1 cellular context compared by ENCODE assay signal in the genomic region with DNA sequence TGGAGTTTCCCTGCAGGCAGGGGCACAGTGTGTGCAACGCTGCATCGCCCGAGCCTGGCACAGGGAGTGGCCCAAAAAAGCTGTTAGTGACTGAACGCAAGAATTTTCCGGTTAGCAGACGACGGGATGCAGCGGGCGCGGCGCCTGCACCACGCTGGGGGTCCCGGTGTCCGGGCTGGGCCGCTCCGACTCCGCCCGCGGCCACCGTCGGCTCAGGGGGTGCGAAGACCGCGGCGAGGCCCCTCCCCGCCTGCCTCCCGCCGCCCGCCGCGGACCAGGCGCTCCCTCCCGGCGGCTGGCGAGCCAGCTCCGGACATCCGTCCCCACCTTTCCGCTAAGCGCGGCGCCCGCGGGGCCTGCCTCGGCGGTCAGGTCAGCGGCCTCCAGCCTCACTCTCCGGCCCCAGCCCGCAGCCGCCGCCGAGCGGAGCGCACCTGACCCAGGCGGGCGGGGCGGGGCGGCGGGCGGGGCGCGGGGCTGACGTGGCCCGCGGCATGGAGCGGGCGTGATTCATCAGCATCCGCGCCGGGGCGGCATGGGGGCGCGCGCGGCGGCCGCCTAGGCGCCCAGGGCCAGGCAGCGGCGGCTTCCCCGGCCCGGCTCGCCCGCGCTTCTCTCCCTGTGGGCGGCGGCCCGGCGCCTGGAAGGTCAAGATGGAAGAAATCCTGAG.
TF ChIP-seq lines count a peak whose summit lies in the region.

A gene with protein sequence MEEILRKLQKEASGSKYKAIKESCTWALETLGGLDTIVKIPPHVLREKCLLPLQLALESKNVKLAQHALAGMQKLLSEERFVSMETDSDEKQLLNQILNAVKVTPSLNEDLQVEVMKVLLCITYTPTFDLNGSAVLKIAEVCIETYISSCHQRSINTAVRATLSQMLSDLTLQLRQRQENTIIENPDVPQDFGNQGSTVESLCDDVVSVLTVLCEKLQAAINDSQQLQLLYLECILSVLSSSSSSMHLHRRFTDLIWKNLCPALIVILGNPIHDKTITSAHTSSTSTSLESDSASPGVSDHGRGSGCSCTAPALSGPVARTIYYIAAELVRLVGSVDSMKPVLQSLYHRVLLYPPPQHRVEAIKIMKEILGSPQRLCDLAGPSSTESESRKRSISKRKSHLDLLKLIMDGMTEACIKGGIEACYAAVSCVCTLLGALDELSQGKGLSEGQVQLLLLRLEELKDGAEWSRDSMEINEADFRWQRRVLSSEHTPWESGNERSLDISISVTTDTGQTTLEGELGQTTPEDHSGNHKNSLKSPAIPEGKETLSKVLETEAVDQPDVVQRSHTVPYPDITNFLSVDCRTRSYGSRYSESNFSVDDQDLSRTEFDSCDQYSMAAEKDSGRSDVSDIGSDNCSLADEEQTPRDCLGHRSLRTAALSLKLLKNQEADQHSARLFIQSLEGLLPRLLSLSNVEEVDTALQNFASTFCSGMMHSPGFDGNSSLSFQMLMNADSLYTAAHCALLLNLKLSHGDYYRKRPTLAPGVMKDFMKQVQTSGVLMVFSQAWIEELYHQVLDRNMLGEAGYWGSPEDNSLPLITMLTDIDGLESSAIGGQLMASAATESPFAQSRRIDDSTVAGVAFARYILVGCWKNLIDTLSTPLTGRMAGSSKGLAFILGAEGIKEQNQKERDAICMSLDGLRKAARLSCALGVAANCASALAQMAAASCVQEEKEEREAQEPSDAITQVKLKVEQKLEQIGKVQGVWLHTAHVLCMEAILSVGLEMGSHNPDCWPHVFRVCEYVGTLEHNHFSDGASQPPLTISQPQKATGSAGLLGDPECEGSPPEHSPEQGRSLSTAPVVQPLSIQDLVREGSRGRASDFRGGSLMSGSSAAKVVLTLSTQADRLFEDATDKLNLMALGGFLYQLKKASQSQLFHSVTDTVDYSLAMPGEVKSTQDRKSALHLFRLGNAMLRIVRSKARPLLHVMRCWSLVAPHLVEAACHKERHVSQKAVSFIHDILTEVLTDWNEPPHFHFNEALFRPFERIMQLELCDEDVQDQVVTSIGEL (N-terminal part only) (plus strand): TSS at position 506 of the 670 bp plus-strand sequence. CDS start 148 bp downstream, at position 654.

TF ChIP-seq in HepG2, 621 proteins besides CTCF, POLR2A, EP300 and RAD21 (continued from another document and continues in another):
- TF ChIP-seq, protein P1, sequence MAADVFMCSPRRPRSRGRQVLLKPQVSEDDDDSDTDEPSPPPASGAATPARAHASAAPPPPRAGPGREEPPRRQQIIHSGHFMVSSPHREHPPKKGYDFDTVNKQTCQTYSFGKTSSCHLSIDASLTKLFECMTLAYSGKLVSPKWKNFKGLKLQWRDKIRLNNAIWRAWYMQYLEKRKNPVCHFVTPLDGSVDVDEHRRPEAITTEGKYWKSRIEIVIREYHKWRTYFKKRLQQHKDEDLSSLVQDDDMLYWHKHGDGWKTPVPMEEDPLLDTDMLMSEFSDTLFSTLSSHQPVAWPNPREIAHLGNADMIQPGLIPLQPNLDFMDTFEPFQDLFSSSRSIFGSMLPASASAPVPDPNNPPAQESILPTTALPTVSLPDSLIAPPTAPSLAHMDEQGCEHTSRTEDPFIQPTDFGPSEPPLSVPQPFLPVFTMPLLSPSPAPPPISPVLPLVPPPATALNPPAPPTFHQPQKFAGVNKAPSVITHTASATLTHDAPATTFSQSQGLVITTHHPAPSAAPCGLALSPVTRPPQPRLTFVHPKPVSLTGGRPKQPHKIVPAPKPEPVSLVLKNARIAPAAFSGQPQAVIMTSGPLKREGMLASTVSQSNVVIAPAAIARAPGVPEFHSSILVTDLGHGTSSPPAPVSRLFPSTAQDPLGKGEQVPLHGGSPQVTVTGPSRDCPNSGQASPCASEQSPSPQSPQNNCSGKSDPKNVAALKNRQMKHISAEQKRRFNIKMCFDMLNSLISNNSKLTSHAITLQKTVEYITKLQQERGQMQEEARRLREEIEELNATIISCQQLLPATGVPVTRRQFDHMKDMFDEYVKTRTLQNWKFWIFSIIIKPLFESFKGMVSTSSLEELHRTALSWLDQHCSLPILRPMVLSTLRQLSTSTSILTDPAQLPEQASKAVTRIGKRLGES (CRISPR knock-in tag; IDR thresholded peaks at IDR 0.05; ENCODE audit: borderline replicate concordance) = no peak
- TF ChIP-seq, protein P2, sequence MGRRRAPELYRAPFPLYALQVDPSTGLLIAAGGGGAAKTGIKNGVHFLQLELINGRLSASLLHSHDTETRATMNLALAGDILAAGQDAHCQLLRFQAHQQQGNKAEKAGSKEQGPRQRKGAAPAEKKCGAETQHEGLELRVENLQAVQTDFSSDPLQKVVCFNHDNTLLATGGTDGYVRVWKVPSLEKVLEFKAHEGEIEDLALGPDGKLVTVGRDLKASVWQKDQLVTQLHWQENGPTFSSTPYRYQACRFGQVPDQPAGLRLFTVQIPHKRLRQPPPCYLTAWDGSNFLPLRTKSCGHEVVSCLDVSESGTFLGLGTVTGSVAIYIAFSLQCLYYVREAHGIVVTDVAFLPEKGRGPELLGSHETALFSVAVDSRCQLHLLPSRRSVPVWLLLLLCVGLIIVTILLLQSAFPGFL (CRISPR knock-in tag; IDR thresholded peaks at IDR 0.05) = no peak
- peak; percentile 26 for TF ChIP-seq PHF8 (CRISPR knock-in tag; IDR thresholded peaks at IDR 0.05)
- no peak for TF ChIP-seq ARID2 (CRISPR knock-in tag; IDR thresholded peaks at IDR 0.05; ENCODE audit: borderline replicate concordance)
- TF ChIP-seq, protein P3, sequence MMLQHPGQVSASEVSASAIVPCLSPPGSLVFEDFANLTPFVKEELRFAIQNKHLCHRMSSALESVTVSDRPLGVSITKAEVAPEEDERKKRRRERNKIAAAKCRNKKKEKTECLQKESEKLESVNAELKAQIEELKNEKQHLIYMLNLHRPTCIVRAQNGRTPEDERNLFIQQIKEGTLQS (CRISPR knock-in tag; IDR thresholded peaks at IDR 0.05) = no peak
- no peak for TF ChIP-seq MBD4 (IDR thresholded peaks at IDR 0.05; ENCODE audit: borderline replicate concordance, low read length)
- TF ChIP-seq EZH2 (conservative IDR thresholded peaks at IDR 0.05; ENCODE audit: low read depth, low read length) = no peak
- TF ChIP-seq ATM (IDR thresholded peaks at IDR 0.05; ENCODE audit: borderline replicate concordance) = no peak
- no peak for TF ChIP-seq ZSCAN25 (CRISPR knock-in tag; IDR thresholded peaks at IDR 0.05)
- no peak for TF ChIP-seq NFE2 (CRISPR knock-in tag; IDR thresholded peaks at IDR 0.05)
- TF ChIP-seq, protein P4, sequence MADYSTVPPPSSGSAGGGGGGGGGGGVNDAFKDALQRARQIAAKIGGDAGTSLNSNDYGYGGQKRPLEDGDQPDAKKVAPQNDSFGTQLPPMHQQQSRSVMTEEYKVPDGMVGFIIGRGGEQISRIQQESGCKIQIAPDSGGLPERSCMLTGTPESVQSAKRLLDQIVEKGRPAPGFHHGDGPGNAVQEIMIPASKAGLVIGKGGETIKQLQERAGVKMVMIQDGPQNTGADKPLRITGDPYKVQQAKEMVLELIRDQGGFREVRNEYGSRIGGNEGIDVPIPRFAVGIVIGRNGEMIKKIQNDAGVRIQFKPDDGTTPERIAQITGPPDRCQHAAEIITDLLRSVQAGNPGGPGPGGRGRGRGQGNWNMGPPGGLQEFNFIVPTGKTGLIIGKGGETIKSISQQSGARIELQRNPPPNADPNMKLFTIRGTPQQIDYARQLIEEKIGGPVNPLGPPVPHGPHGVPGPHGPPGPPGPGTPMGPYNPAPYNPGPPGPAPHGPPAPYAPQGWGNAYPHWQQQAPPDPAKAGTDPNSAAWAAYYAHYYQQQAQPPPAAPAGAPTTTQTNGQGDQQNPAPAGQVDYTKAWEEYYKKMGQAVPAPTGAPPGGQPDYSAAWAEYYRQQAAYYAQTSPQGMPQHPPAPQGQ (CRISPR knock-in tag; IDR thresholded peaks at IDR 0.05; ENCODE audit: borderline replicate concordance) = no peak
- no peak for TF ChIP-seq GPBP1L1 (CRISPR knock-in tag; IDR thresholded peaks at IDR 0.05)
- no peak for TF ChIP-seq PHF5A (CRISPR knock-in tag; IDR thresholded peaks at IDR 0.05; ENCODE audit: low read depth, unreplicated experiment)
- peak; percentile 43; the same call in 1 of the 2 replicates for TF ChIP-seq ZNF142 (CRISPR knock-in tag; IDR thresholded peaks at IDR 0.05)
- peak; percentile 74; the same call in 1 of the 2 replicates for TF ChIP-seq ZNF33B (CRISPR knock-in tag; IDR thresholded peaks at IDR 0.05)
- TF ChIP-seq ZNF839 (CRISPR knock-in tag; IDR thresholded peaks at IDR 0.05; ENCODE audit: borderline replicate concordance) = no peak
- TF ChIP-seq GRHL1 (CRISPR knock-in tag; conservative IDR thresholded peaks at IDR 0.05) = no peak
- TF ChIP-seq GATA4 (IDR thresholded peaks at IDR 0.05; ENCODE audit: borderline replicate concordance, low read depth) = no peak
- TF ChIP-seq, protein P5, sequence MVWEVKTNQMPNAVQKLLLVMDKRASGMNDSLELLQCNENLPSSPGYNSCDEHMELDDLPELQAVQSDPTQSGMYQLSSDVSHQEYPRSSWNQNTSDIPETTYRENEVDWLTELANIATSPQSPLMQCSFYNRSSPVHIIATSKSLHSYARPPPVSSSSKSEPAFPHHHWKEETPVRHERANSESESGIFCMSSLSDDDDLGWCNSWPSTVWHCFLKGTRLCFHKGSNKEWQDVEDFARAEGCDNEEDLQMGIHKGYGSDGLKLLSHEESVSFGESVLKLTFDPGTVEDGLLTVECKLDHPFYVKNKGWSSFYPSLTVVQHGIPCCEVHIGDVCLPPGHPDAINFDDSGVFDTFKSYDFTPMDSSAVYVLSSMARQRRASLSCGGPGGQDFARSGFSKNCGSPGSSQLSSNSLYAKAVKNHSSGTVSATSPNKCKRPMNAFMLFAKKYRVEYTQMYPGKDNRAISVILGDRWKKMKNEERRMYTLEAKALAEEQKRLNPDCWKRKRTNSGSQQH (CRISPR knock-in tag; IDR thresholded peaks at IDR 0.05; ENCODE audit: low read depth) = no peak
- TF ChIP-seq, protein P6, sequence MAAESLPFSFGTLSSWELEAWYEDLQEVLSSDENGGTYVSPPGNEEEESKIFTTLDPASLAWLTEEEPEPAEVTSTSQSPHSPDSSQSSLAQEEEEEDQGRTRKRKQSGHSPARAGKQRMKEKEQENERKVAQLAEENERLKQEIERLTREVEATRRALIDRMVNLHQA (CRISPR knock-in tag; IDR thresholded peaks at IDR 0.05) = no peak
